28 cellular contexts compared by ENCODE assay signal in genomic region chr5:57937025-57937424, GRCh38.
DNase-seq lines count a peak whose midpoint lies in the region; ATAC-seq and TF ChIP-seq lines count a peak whose summit lies in the region.
"Had no signal": no experiment of that assay in that cellular context is flagged by ENCODE, and none has a peak within 500 bp of the region (broad histone marks: within the 10 kb centered on the region; RNA-seq: fewer than 3 reads in every experiment).

No MANE protein-coding gene starts in this region.

- no peak for TF ChIP-seq CTCF in AG09309 (IDR thresholded peaks at IDR 0.05; ENCODE audit: control insufficient read depth, insufficient read depth, low read depth, low read length, missing control alignments)
- TF ChIP-seq CTCF in choroid plexus epithelial cell (conservative IDR thresholded peaks at IDR 0.05; ENCODE audit: low read depth, low read length), result no peak

- H2AFZ ChIP-seq in GM23248 (no peak overlapping the region), mesenchymal stem cell (ENCODE audit: low read depth, low read length) (no peak overlapping the region)

- ATAC-seq in HG03139 (IDR thresholded peaks at IDR 0.05; ENCODE audit: unreplicated experiment) (no peak), HG03196 (IDR thresholded peaks at IDR 0.05; ENCODE audit: unreplicated experiment) (no peak), HG03025 (IDR thresholded peaks at IDR 0.05; ENCODE audit: low FRiP score, unreplicated experiment) (no peak)
- ATAC-seq: CD8-positive, alpha-beta T cell; gastrocnemius medialis; pancreas had no signal

- no peaks in the 10 kb centered on the region for H3F3A ChIP-seq in GM23248 (ENCODE audit: insufficient read depth)

- H4K20me1 ChIP-seq in GM23248 (ENCODE audit: insufficient read depth), result no peaks in the 10 kb centered on the region

- H2AK5ac ChIP-seq in mesenchymal stem cell (ENCODE audit: low read length, severe bottlenecking), result no peak overlapping the region

- no peaks in the 10 kb centered on the region for H3K27me3 ChIP-seq in GM23248 (replicated peaks; ENCODE audit: insufficient read depth)
- H3K27me3 ChIP-seq in mesenchymal stem cell (ENCODE audit: control insufficient read depth in 1 of 2, insufficient read depth in 1 of 2, low read length in 2 of 2), result no peaks in the 10 kb centered on the region
- H3K27me3 ChIP-seq: gastrocnemius medialis, pancreas, right atrium auricular region, vagina had no signal

- no peak overlapping the region for H3K23ac ChIP-seq in mesenchymal stem cell (ENCODE audit: low read length in 2 of 2)

- no peaks in the 10 kb centered on the region for H3K9me3 ChIP-seq in GM23248 (ENCODE audit: low read depth)
- H3K9me3 ChIP-seq in mesenchymal stem cell (ENCODE audit: control insufficient read depth, low read length), result no peaks in the 10 kb centered on the region
- H3K9me3 ChIP-seq: gastrocnemius medialis, pancreas, right atrium auricular region, thoracic aorta, vagina had no signal

- H3K4ac ChIP-seq in mesenchymal stem cell (ENCODE audit: low read depth in 1 of 2, low read length in 2 of 2), result no peak overlapping the region

- H4K8ac ChIP-seq in mesenchymal stem cell (ENCODE audit: low read length), result no peak overlapping the region

- H3K79me2 ChIP-seq in GM23248 (ENCODE audit: insufficient read depth), result no peaks in the 10 kb centered on the region

- in situ Hi-C loops in GM23248 (cut with MboI), result no loop called here

- H3K18ac ChIP-seq in mesenchymal stem cell (ENCODE audit: low read depth in 1 of 2, low read length in 2 of 2), result no peak overlapping the region

- H3K4me1 ChIP-seq in GM23248 (ENCODE audit: insufficient read depth) (0 out of 2 replicates have a peak, but pooled peaks cover 9% of the 10 kb centered on the region), mesenchymal stem cell (ENCODE audit: control insufficient read depth, insufficient read depth, low read depth, low read length) (no peaks in the 10 kb centered on the region)
- H3K4me1 ChIP-seq: gastrocnemius medialis, pancreas, right atrium auricular region, vagina had no signal

- DNase-seq in AG09309 (ENCODE audit: low read depth), result peak; percentile 10
- DNase-seq in GM23248, result peak; percentile 12
- peak; percentile 69 for DNase-seq in choroid plexus epithelial cell (ENCODE audit: low read depth)
- peak; percentile 1 for DNase-seq in mesenchymal stem cell
- no peak for DNase-seq in activated T-cell treated with anti-CD3 and anti-CD28 coated beads, Interleukin-2, amount 50 U/mL, for 1 hour
- DNase-seq: activated B cell treated with CpG ODN at 0.5 μM for 24 hours; activated naive CD4-positive, alpha-beta T cell treated with anti-CD3 and anti-CD28 coated beads, Interleukin-2, amount 50 U/mL, for 16 hours; aorta; caudate nucleus; CD8-positive, alpha-beta T cell; dermis blood vessel endothelial cell; DMS53; gastrocnemius medialis; hypothalamus; NCI-H1092; NCI-H2029; NCI-H2227 treated with DMSO at 0.1 percent for 48 hours; NCI-H774; pancreas; stimulated activated CD4-positive, alpha-beta T cell treated with anti-CD3 and anti-CD28 coated beads, Interleukin-4, amount 100 ng/mL, for 4 hours; stimulated activated naive CD4-positive, alpha-beta T cell; T1000 had no signal

- H3K4me3 ChIP-seq in AG09309 (ENCODE audit: control insufficient read depth, low read depth, low read length) (no peak overlapping the region), GM23248 (no peak overlapping the region), choroid plexus epithelial cell (ENCODE audit: low read depth, low read length) (no peak overlapping the region), mesenchymal stem cell (ENCODE audit: insufficient read depth in 1 of 2, low read depth in 1 of 2, low read length in 2 of 2) (no peak overlapping the region)
- H3K4me3 ChIP-seq: gastrocnemius medialis, pancreas, right atrium auricular region, thoracic aorta, vagina had no signal

- H3K36me3 ChIP-seq in GM23248 (ENCODE audit: low read depth) (no peaks in the 10 kb centered on the region), mesenchymal stem cell (ENCODE audit: control insufficient read depth in 1 of 2, insufficient read depth in 2 of 2, low read depth in 1 of 2, low read length in 2 of 2) (no peaks in the 10 kb centered on the region)
- H3K36me3 ChIP-seq: gastrocnemius medialis, pancreas, right atrium auricular region, thoracic aorta, vagina had no signal

- H3K14ac ChIP-seq in mesenchymal stem cell (ENCODE audit: low read length in 2 of 2), result no peak overlapping the region

- H2BK12ac ChIP-seq in mesenchymal stem cell (ENCODE audit: low read length in 2 of 2), result no peak overlapping the region

- H3K27ac ChIP-seq in GM23248 (no peak overlapping the region), mesenchymal stem cell (ENCODE audit: low read length, poor library complexity, severe bottlenecking) (no peak overlapping the region)
- H3K27ac ChIP-seq: gastrocnemius medialis, pancreas, right atrium auricular region, thoracic aorta, vagina had no signal

- H3K4me2 ChIP-seq in GM23248 (ENCODE audit: unreplicated experiment), result no peak overlapping the region
- no peak overlapping the region for H3K4me2 ChIP-seq in mesenchymal stem cell (ENCODE audit: low read length, poor library complexity, severe bottlenecking)

- H2BK5ac ChIP-seq in mesenchymal stem cell (ENCODE audit: low read depth, low read length, poor library complexity, severe bottlenecking), result no peak overlapping the region

- no peak overlapping the region for H2BK120ac ChIP-seq in mesenchymal stem cell (ENCODE audit: low read depth, low read length)

- no peak overlapping the region for H4K91ac ChIP-seq in mesenchymal stem cell (ENCODE audit: low read length)

- H2BK15ac ChIP-seq in mesenchymal stem cell (ENCODE audit: low read depth, poor library complexity, severe bottlenecking), result no peak overlapping the region

- no peaks in the 10 kb centered on the region for H3K9me2 ChIP-seq in GM23248 (ENCODE audit: insufficient read depth)

- WGBS in GM23248 (ENCODE audit: low coverage in 1 of 2, low lambda C conversion rate in 2 of 2, missing lambda C conversion rate in 2 of 2), 2 experiments, result 50 to 53% methylated on average over 3 of the region's 3 CpGs
- WGBS in mesenchymal stem cell, result 63% methylated on average over 2 of the region's 3 CpGs

- no peaks in the 10 kb centered on the region for H3K79me1 ChIP-seq in mesenchymal stem cell (replicated peaks; ENCODE audit: low read length, poor library complexity, severe bottlenecking)

- no peak overlapping the region for H3K9ac ChIP-seq in GM23248
- H3K9ac ChIP-seq in mesenchymal stem cell (ENCODE audit: low read length), result no peak overlapping the region
